In the genomic region with DNA sequence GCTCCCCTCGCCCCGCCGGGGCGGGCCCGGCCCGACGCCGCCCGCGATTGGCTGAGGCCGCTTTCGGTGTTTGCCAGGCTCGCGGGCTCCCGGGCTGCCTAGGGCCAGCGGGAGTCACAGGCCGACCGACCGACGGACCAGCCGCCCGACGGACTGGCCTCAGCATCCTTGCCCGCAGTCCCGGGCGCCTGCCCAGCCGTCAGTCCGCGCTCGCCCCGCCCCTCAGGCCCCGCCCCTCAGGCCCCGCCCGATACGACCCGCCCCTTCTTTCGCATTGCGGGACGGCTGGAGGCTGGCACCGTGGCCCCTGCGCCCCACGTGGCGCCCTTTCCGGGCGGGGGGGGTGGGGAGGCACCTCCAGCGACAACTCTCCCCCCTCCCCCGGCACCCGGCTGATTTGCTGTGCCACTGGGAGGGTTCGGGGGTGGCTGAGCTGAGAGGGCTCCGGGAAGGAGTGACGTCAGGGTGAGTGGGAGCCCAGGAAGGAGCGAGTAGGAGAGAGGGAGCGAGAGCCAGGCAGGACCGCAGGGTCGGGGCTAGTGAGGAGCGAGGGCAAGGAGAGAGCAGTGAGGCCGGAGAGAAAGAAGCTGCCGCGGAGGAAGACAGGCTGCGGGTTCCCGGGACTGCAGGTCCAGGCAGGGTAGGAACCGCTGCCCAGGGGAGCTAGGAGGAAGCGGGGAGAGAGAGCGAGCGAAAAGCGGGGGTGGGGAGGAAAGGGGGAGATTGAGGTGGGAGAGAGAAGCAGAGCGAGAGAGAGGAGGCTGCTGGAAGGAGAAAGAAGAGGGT, we compare ENCODE assay signal across 1 cellular context.
A peak's percentile ranks its signal among the peaks of the same experiment; 100 is the strongest.
TF ChIP-seq lines count a peak whose summit lies in the region.

Gene ASPHD1, plus strand, starts transcription at position 387 of the 786 bp plus-strand sequence. CDS start 484 bp downstream, outside the sequence.

TF ChIP-seq in HepG2, 621 proteins besides CTCF, POLR2A, EP300 and RAD21 (continued from another document and continues in another):
- TF ChIP-seq, protein P1, sequence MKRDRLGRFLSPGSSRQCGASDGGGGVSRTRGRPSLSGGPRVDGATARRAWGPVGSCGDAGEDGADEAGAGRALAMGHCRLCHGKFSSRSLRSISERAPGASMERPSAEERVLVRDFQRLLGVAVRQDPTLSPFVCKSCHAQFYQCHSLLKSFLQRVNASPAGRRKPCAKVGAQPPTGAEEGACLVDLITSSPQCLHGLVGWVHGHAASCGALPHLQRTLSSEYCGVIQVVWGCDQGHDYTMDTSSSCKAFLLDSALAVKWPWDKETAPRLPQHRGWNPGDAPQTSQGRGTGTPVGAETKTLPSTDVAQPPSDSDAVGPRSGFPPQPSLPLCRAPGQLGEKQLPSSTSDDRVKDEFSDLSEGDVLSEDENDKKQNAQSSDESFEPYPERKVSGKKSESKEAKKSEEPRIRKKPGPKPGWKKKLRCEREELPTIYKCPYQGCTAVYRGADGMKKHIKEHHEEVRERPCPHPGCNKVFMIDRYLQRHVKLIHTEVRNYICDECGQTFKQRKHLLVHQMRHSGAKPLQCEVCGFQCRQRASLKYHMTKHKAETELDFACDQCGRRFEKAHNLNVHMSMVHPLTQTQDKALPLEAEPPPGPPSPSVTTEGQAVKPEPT (CRISPR knock-in tag; IDR thresholded peaks at IDR 0.05; ENCODE audit: low read depth), result no peak; the same call in 1 of the 2 replicates
- TF ChIP-seq ATRX (CRISPR knock-in tag; IDR thresholded peaks at IDR 0.05; ENCODE audit: borderline replicate concordance), result no peak
- peak; percentile 48; the same call in 1 of the 2 replicates for TF ChIP-seq CBX5 (CRISPR knock-in tag; IDR thresholded peaks at IDR 0.05; ENCODE audit: borderline replicate concordance)
- TF ChIP-seq ZNF761 (CRISPR knock-in tag; conservative IDR thresholded peaks at IDR 0.05), result 0 out of 2 replicates have a peak, but pooled peaks have one; percentile 29
- TF ChIP-seq MLX (CRISPR knock-in tag; IDR thresholded peaks at IDR 0.05), result 0 out of 2 replicates have a peak, but pooled peaks have one; percentile 40
- TF ChIP-seq POLR2AphosphoS5 (IDR thresholded peaks at IDR 0.05; ENCODE audit: low read depth, low read length), result peak; percentile 71
- peak; percentile 90 for TF ChIP-seq ZNF441 (CRISPR knock-in tag; IDR thresholded peaks at IDR 0.05; ENCODE audit: borderline replicate concordance)
- TF ChIP-seq ZXDC (CRISPR knock-in tag; IDR thresholded peaks at IDR 0.05), result peak; percentile 83; the same call in 1 of the 2 replicates
- no peak for TF ChIP-seq MZF1 (CRISPR knock-in tag; IDR thresholded peaks at IDR 0.05; ENCODE audit: borderline replicate concordance)
- no peak for TF ChIP-seq GLMP (CRISPR knock-in tag; IDR thresholded peaks at IDR 0.05; ENCODE audit: borderline replicate concordance)
- TF ChIP-seq ZNF83 (CRISPR knock-in tag; IDR thresholded peaks at IDR 0.05; ENCODE audit: borderline replicate concordance), result 0 out of 2 replicates have a peak, but pooled peaks have one; percentile 22
- no peak for TF ChIP-seq ZHX1 (CRISPR knock-in tag; IDR thresholded peaks at IDR 0.05; ENCODE audit: low read depth)
- no peak; the same call in none of the 2 replicates for TF ChIP-seq ZSCAN20 (CRISPR knock-in tag; IDR thresholded peaks at IDR 0.05; ENCODE audit: borderline replicate concordance)
- TF ChIP-seq ZBTB1 (CRISPR knock-in tag; IDR thresholded peaks at IDR 0.05; ENCODE audit: borderline replicate concordance), result no peak
- TF ChIP-seq, protein P2, sequence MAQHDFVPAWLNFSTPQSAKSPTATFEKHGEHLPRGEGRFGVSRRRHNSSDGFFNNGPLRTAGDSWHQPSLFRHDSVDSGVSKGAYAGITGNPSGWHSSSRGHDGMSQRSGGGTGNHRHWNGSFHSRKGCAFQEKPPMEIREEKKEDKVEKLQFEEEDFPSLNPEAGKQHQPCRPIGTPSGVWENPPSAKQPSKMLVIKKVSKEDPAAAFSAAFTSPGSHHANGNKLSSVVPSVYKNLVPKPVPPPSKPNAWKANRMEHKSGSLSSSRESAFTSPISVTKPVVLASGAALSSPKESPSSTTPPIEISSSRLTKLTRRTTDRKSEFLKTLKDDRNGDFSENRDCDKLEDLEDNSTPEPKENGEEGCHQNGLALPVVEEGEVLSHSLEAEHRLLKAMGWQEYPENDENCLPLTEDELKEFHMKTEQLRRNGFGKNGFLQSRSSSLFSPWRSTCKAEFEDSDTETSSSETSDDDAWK (CRISPR knock-in tag; IDR thresholded peaks at IDR 0.05), result no peak
- no peak for TF ChIP-seq PLRG1 (conservative IDR thresholded peaks at IDR 0.05)
- TF ChIP-seq ZNF619 (CRISPR knock-in tag; IDR thresholded peaks at IDR 0.05), result peak; percentile 32; the same call in 1 of the 2 replicates
- no peak; the same call in 1 of the 2 replicates for TF ChIP-seq ZBTB40 (IDR thresholded peaks at IDR 0.05)
- TF ChIP-seq ZBTB40 (CRISPR knock-in tag; IDR thresholded peaks at IDR 0.05), result peak; percentile 67; the same call in 1 of the 2 replicates
- TF ChIP-seq KAT7 (CRISPR knock-in tag; IDR thresholded peaks at IDR 0.05; ENCODE audit: borderline replicate concordance), result no peak
- no peak for TF ChIP-seq ZNF766 (CRISPR knock-in tag; IDR thresholded peaks at IDR 0.05; ENCODE audit: borderline replicate concordance)
